Comparison of ENCODE assay signal across 8 cellular contexts in genomic region chr12:50764861-50765324, GRCh38. TPM values are rescaled to one million over a fixed set of nuclear protein-coding genes. Genes with fewer than 3 reads are reported as not detected.
DNase-seq lines count a peak whose midpoint lies in the region; ATAC-seq and TF ChIP-seq lines count a peak whose summit lies in the region.

No MANE protein-coding gene starts in this region.

- DNase-seq in BJ (ENCODE audit: low read depth) (no peak), HL-60 (ENCODE audit: low read depth in 1 of 2, low spot score in 1 of 2) (peak in 1 of 2 experiments; percentile 49), T follicular helper cell (ENCODE audit: low read depth) (peak; percentile 40), coronary artery (ENCODE audit: low spot score) (no peak), lung microvascular endothelial cell (ENCODE audit: low read depth in 2 of 2) (peak; percentile 47 to 49), stomach (no peak), GOT3 (lab: John Stamatoyannopoulos, UW) (no peak)

- H3K27me3 ChIP-seq in BJ (ENCODE audit: control insufficient read depth, insufficient read depth, low read length) (no peaks in the 10 kb centered on the region), HL-60 (ENCODE audit: insufficient read depth, poor library complexity, severe bottlenecking) (no peaks in the 10 kb centered on the region), stomach (no peaks in the 10 kb centered on the region)

- CTCF ChIA-PET in BJ (lab: Yijun Ruan, JAX), result interaction anchor here (0.7 to 6.1 kb wide), 28 partner anchors 10 to 576 kb away, joined by 3 to 64 read pairs (median 6); partner anchors contain the start of genes CSRNP2, DIP2B and SLC11A2

- TF ChIP-seq CTCF in BJ (IDR thresholded peaks at IDR 0.05; ENCODE audit: insufficient read depth, low read depth, low read length) (no peak), HL-60 (IDR thresholded peaks at IDR 0.05; ENCODE audit: insufficient read depth, low read length) (no peak), coronary artery (IDR thresholded peaks at IDR 0.05) (no peak), stomach (IDR thresholded peaks at IDR 0.05) (no peak)

- TF ChIP-seq EP300 in stomach (IDR thresholded peaks at IDR 0.05), result no peak

- peaks cover 30 to 62% (median 48%) of the 10 kb centered on the region in 4 donors for H3K4me1 ChIP-seq in stomach

- no peaks in the 10 kb centered on the region for H3K36me3 ChIP-seq in BJ (ENCODE audit: control insufficient read depth, insufficient read depth, low read length)
- H3K36me3 ChIP-seq in stomach, result no peaks in the 10 kb centered on the region

- POLR2A ChIA-PET in BJ (lab: Charles Lee), result interaction anchor here (0.6 to 1.2 kb wide), 3 partner anchors 22 to 223 kb away, joined by 3 to 4 read pairs (median 3); no protein-coding TSS in a partner anchor

- no peaks in the 10 kb centered on the region for H3K9me3 ChIP-seq in stomach

- intact Hi-C loops in stomach (cut with DNase I; ENCODE audit: low total_unique reads), result no loop called here

- peak; percentile 10 for ATAC-seq in GM18861 (IDR thresholded peaks at IDR 0.05; ENCODE audit: unreplicated experiment)

- H3K4me3 ChIP-seq in BJ (ENCODE audit: low read depth, low read length), result peak overlapping the region; percentile 92
- peak overlapping the region; percentile 83 for H3K4me3 ChIP-seq in HL-60 (replicated peaks; ENCODE audit: insufficient read depth, low read length)
- H3K4me3 ChIP-seq in coronary artery, result peak overlapping the region; percentile 99
- peak overlapping the region; percentile 92 to 99 (median 98) for H3K4me3 ChIP-seq in stomach

- 0 to 2% (median 1%) methylated on average over 13 to 17 of the region's 17 CpGs for WGBS in stomach, 5 donors

- TF ChIP-seq POLR2A in stomach (IDR thresholded peaks at IDR 0.05), result no peak

- H3K27ac ChIP-seq in HL-60 (replicated peaks) (peak overlapping the region; percentile 97), coronary artery (peak overlapping the region; percentile 96 to 100), stomach (peak overlapping the region; percentile 94 to 99 (median 98))

RNA-seq across cellular contexts. Expression of gene ATF1, which starts 1.0 kb away (rescaled TPM):
- polyA plus RNA-seq in BJ (2011; rRNA removed) (69.3 and 72.5 TPM in 2 replicates), stomach (10 to 100 TPM in 2 of 3 donors, 1 to 10 TPM in 1; 7.6 to 17.4 (median 13.3) TPM)
- polyA minus RNA-seq in BJ (2011; rRNA and poly(A)+ RNA removed), result 36.7 and 53.5 TPM in 2 replicates
- total RNA-seq in lung microvascular endothelial cell (13.5 and 17.5 TPM in 2 replicates), stomach (10 to 100 TPM in 4 of 5 donors, under 1 TPM in 1; 0.58 to 42.0 (median 14.7) TPM)

Comparison
In these comparisons a context has a peak if more than half of its experiments do, and no peak if none do; other contexts are left out.
1. DNase-seq: peak in T follicular helper cell (single experiment) and lung microvascular endothelial cell (2 of 2); none in BJ (single experiment), coronary artery (single experiment), stomach (single experiment) and GOT3 (single experiment).
2. Peak in every context shown above with its lines, with median percentiles within 50 percentile points of each other: H3K4me3 ChIP-seq and H3K27ac ChIP-seq.